1 cellular context compared by ENCODE assay signal in the genomic region with DNA sequence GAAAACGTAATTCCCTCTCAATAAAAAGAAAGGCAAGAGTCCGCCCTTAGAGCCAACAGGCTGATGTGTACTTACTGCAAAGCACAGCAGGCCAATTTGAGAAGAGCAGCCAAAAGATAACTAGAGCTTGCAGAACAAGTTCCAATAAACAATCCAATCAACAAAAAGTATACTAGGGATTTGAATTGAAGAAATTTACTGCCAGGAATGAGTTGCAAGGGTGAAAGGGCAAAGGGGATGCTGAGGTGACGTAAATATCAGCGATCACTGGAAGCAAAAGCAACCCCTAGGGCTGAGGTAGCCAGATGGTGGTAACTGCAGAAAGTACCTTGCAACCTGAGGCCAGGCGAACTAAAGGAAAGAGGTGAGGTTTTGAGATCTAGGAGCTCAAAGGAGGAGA.
TF ChIP-seq lines count a peak whose summit lies in the region.

No MANE protein-coding gene starts in this region.

TF ChIP-seq in H1, 55 proteins besides CTCF, POLR2A, EP300 and RAD21:
- TF ChIP-seq KDM4A (IDR thresholded peaks at IDR 0.05; ENCODE audit: low read depth, low read length, severe bottlenecking): no peak
- TF ChIP-seq RXRA (IDR thresholded peaks at IDR 0.05; ENCODE audit: insufficient read depth, low read depth, low read length): no peak
- no peak for TF ChIP-seq BCL11A (IDR thresholded peaks at IDR 0.05; ENCODE audit: low read depth in 2 of 2, low read length in 2 of 2)
- TF ChIP-seq CHD1 (IDR thresholded peaks at IDR 0.05; ENCODE audit: low read depth, low read length): no peak
- TF ChIP-seq JUND (IDR thresholded peaks at IDR 0.05; ENCODE audit: low read length): no peak
TF ChIP-seq in H1: peak in this region for 0.
